ENCODE assay signal across 10 cellular contexts in genomic region chr7:65809259-65809981, GRCh38.
A peak's percentile ranks its signal among the peaks of the same experiment; 100 is the strongest.
DNase-seq lines count a peak whose midpoint lies in the region; ATAC-seq lines count a peak whose summit lies in the region.
"Had no signal": no experiment of that assay in that cellular context is flagged by ENCODE, and none has a peak within 500 bp of the region (broad histone marks: within the 10 kb centered on the region; RNA-seq: fewer than 3 reads in every experiment).

No MANE protein-coding gene starts in this region.

- peaks cover 14% of the 10 kb centered on the region for H3K36me3 Mint-ChIP-seq in activated CD8-positive, alpha-beta memory T cell treated with anti-CD3 and anti-CD28 coated beads, Interleukin-2, amount 10 ng/mL, durations not matched to agents 7 days and 5 days
- H3K36me3 Mint-ChIP-seq in stimulated activated naive B cell treated with anti-CD40 and anti-IgM and Interleukin-4, amounts not matched to agents 10 μg/mL and 1 μg/mL and 100 μg/mL, for 72 hours, result peaks cover 12 to 20% of the 10 kb centered on the region in 2 donors

- H3K4me1 Mint-ChIP-seq in activated CD8-positive, alpha-beta memory T cell treated with anti-CD3 and anti-CD28 coated beads, Interleukin-2, amount 10 ng/mL, durations not matched to agents 7 days and 5 days, result peaks cover 26% of the 10 kb centered on the region
- peaks cover 7 to 12% of the 10 kb centered on the region in 2 donors for H3K4me1 Mint-ChIP-seq in stimulated activated naive B cell treated with anti-CD40 and anti-IgM and Interleukin-4, amounts not matched to agents 10 μg/mL and 1 μg/mL and 100 μg/mL, for 72 hours

- DNase-seq in activated CD8-positive, alpha-beta memory T cell treated with anti-CD3 and anti-CD28 coated beads, Interleukin-2, amount 10 ng/mL, durations not matched to agents 7 days and 5 days, result peak; percentile 62
- DNase-seq in activated CD8-positive, alpha-beta memory T cell treated with anti-CD3 and anti-CD28 coated beads for 24 hours, result no peak
- peak; percentile 50 for DNase-seq in stimulated activated naive B cell treated with anti-CD40 and anti-IgM and Interleukin-4, amounts not matched to agents 10 μg/mL and 1 μg/mL and 100 μg/mL, for 72 hours
- DNase-seq in NCI-H2171 (lab: John Stamatoyannopoulos, UW), result no peak
- no peak for DNase-seq in G401 (ENCODE audit: low spot score)
- no peak for DNase-seq in ureter (ENCODE audit: low spot score)
- DNase-seq: GDM1 had no signal

- no peaks in the 10 kb centered on the region for H3K27me3 Mint-ChIP-seq in activated CD8-positive, alpha-beta memory T cell treated with anti-CD3 and anti-CD28 coated beads, Interleukin-2, amount 10 ng/mL, durations not matched to agents 7 days and 5 days
- H3K27me3 Mint-ChIP-seq in stimulated activated naive B cell treated with anti-CD40 and anti-IgM and Interleukin-4, amounts not matched to agents 10 μg/mL and 1 μg/mL and 100 μg/mL, for 72 hours, result no peaks in the 10 kb centered on the region

- in situ Hi-C loops in G401 (cut with HindIII; ENCODE audit: low sequenced_read_pairs), result no loop called here

- peaks cover 2% of the 10 kb centered on the region for H3K9me3 Mint-ChIP-seq in activated CD8-positive, alpha-beta memory T cell treated with anti-CD3 and anti-CD28 coated beads, Interleukin-2, amount 10 ng/mL, durations not matched to agents 7 days and 5 days (ENCODE audit: low read depth)
- peaks cover 0 to 4% of the 10 kb centered on the region in 2 donors for H3K9me3 Mint-ChIP-seq in stimulated activated naive B cell treated with anti-CD40 and anti-IgM and Interleukin-4, amounts not matched to agents 10 μg/mL and 1 μg/mL and 100 μg/mL, for 72 hours

- ATAC-seq in activated CD8-positive, alpha-beta memory T cell treated with anti-CD3 and anti-CD28 coated beads, Interleukin-2, amount 10 ng/mL, durations not matched to agents 7 days and 5 days, result peak; percentile 81
- ATAC-seq in GM21737 (IDR thresholded peaks at IDR 0.05; ENCODE audit: unreplicated experiment) (peak; percentile 94), HG03280 (IDR thresholded peaks at IDR 0.05; ENCODE audit: unreplicated experiment) (peak; percentile 81)
- ATAC-seq in stimulated activated naive B cell treated with anti-CD40 and anti-IgM and Interleukin-4, amounts not matched to agents 10 μg/mL and 1 μg/mL and 100 μg/mL, for 72 hours (replicated peaks), result peak; percentile 88 to 95
- ATAC-seq: A549 had no signal

- CTCF ChIA-PET in activated CD8-positive, alpha-beta memory T cell treated with anti-CD3 and anti-CD28 coated beads, Interleukin-2, amount 10 ng/mL, durations not matched to agents 7 days and 5 days (lab: Charles Lee), result interaction anchor here (0.6 kb wide), 1 partner anchor 30 kb away, joined by 3 read pairs; no protein-coding TSS in a partner anchor

- H3K27ac Mint-ChIP-seq in activated CD8-positive, alpha-beta memory T cell treated with anti-CD3 and anti-CD28 coated beads, Interleukin-2, amount 10 ng/mL, durations not matched to agents 7 days and 5 days, result peak overlapping the region; percentile 64
- H3K27ac Mint-ChIP-seq in stimulated activated naive B cell treated with anti-CD40 and anti-IgM and Interleukin-4, amounts not matched to agents 10 μg/mL and 1 μg/mL and 100 μg/mL, for 72 hours, result peak overlapping the region; percentile 48

- peak overlapping the region; percentile 6 for H3K4me3 Mint-ChIP-seq in activated CD8-positive, alpha-beta memory T cell treated with anti-CD3 and anti-CD28 coated beads, Interleukin-2, amount 10 ng/mL, durations not matched to agents 7 days and 5 days
- H3K4me3 Mint-ChIP-seq in stimulated activated naive B cell treated with anti-CD40 and anti-IgM and Interleukin-4, amounts not matched to agents 10 μg/mL and 1 μg/mL and 100 μg/mL, for 72 hours, result peak overlapping the region in 1 of 2 donors; percentile 11

Comparison
In these comparisons a context has a peak if more than half of its experiments do, and no peak if none do; other contexts are left out.
1. DNase-seq: peak in activated CD8-positive, alpha-beta memory T cell treated with anti-CD3 and anti-CD28 coated beads, Interleukin-2, amount 10 ng/mL, durations not matched to agents 7 days and 5 days (single experiment) and stimulated activated naive B cell treated with anti-CD40 and anti-IgM and Interleukin-4, amounts not matched to agents 10 μg/mL and 1 μg/mL and 100 μg/mL, for 72 hours (single experiment); none in activated CD8-positive, alpha-beta memory T cell treated with anti-CD3 and anti-CD28 coated beads for 24 hours (single experiment), NCI-H2171 (single experiment), G401 (single experiment) and ureter (single experiment).
2. Peak in every context shown above with its lines, with median percentiles within 50 percentile points of each other: ATAC-seq.